ENCODE assay signal across 1 cellular context in the genomic region with DNA sequence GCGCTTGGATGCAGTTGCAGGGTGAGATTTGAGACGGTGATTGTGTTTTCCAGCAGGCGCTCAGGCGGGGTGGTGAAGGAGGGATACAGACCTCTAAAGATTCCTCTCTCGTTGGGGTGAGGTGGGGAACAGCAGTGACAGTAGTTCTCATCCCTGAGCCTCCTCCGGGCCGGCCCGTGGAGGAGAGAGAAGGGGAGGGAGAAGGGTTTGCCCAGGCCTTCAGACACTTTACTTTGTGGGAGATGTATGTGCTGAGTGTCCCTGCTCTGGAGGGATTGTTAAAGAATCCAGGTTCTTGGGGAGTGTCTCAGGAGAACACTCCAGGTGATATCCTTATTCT.
TF ChIP-seq lines count a peak whose summit lies in the region.

No MANE protein-coding gene starts in this region.

TF ChIP-seq in HCT116, 20 proteins besides CTCF, POLR2A, EP300 and RAD21 (continued from another document):
- TF ChIP-seq, protein P1, sequence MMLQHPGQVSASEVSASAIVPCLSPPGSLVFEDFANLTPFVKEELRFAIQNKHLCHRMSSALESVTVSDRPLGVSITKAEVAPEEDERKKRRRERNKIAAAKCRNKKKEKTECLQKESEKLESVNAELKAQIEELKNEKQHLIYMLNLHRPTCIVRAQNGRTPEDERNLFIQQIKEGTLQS (IDR thresholded peaks at IDR 0.05): no peak
- no peak for TF ChIP-seq YY1 (IDR thresholded peaks at IDR 0.05; ENCODE audit: extremely low read depth, insufficient replicate concordance, low read depth, low read length)
- no peak for TF ChIP-seq SIN3A (IDR thresholded peaks at IDR 0.05; ENCODE audit: low read depth)
- no peak for TF ChIP-seq ZNF274 (IDR thresholded peaks at IDR 0.05; ENCODE audit: low read depth, low read length)
- no peak for TF ChIP-seq JUND (IDR thresholded peaks at IDR 0.05)
- TF ChIP-seq EZH2 (IDR thresholded peaks at IDR 0.05): no peak
- TF ChIP-seq CEBPB (IDR thresholded peaks at IDR 0.05; ENCODE audit: low read depth): no peak
- TF ChIP-seq, protein P2, sequence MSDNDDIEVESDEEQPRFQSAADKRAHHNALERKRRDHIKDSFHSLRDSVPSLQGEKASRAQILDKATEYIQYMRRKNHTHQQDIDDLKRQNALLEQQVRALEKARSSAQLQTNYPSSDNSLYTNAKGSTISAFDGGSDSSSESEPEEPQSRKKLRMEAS (IDR thresholded peaks at IDR 0.05): no peak
- TF ChIP-seq ZFX (IDR thresholded peaks at IDR 0.05): no peak
- TF ChIP-seq, protein P3, sequence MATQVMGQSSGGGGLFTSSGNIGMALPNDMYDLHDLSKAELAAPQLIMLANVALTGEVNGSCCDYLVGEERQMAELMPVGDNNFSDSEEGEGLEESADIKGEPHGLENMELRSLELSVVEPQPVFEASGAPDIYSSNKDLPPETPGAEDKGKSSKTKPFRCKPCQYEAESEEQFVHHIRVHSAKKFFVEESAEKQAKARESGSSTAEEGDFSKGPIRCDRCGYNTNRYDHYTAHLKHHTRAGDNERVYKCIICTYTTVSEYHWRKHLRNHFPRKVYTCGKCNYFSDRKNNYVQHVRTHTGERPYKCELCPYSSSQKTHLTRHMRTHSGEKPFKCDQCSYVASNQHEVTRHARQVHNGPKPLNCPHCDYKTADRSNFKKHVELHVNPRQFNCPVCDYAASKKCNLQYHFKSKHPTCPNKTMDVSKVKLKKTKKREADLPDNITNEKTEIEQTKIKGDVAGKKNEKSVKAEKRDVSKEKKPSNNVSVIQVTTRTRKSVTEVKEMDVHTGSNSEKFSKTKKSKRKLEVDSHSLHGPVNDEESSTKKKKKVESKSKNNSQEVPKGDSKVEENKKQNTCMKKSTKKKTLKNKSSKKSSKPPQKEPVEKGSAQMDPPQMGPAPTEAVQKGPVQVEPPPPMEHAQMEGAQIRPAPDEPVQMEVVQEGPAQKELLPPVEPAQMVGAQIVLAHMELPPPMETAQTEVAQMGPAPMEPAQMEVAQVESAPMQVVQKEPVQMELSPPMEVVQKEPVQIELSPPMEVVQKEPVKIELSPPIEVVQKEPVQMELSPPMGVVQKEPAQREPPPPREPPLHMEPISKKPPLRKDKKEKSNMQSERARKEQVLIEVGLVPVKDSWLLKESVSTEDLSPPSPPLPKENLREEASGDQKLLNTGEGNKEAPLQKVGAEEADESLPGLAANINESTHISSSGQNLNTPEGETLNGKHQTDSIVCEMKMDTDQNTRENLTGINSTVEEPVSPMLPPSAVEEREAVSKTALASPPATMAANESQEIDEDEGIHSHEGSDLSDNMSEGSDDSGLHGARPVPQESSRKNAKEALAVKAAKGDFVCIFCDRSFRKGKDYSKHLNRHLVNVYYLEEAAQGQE (IDR thresholded peaks at IDR 0.05; ENCODE audit: low read depth): no peak
- no peak for TF ChIP-seq EGR1 (IDR thresholded peaks at IDR 0.05; ENCODE audit: low read depth)
- TF ChIP-seq, protein P4, sequence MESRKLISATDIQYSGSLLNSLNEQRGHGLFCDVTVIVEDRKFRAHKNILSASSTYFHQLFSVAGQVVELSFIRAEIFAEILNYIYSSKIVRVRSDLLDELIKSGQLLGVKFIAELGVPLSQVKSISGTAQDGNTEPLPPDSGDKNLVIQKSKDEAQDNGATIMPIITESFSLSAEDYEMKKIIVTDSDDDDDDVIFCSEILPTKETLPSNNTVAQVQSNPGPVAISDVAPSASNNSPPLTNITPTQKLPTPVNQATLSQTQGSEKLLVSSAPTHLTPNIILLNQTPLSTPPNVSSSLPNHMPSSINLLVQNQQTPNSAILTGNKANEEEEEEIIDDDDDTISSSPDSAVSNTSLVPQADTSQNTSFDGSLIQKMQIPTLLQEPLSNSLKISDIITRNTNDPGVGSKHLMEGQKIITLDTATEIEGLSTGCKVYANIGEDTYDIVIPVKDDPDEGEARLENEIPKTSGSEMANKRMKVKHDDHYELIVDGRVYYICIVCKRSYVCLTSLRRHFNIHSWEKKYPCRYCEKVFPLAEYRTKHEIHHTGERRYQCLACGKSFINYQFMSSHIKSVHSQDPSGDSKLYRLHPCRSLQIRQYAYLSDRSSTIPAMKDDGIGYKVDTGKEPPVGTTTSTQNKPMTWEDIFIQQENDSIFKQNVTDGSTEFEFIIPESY (IDR thresholded peaks at IDR 0.05; ENCODE audit: extremely low read depth, insufficient replicate concordance, low read length): no peak
- TF ChIP-seq SP1 (IDR thresholded peaks at IDR 0.05; ENCODE audit: low read depth): no peak
- TF ChIP-seq CBX3 (IDR thresholded peaks at IDR 0.05; ENCODE audit: low read depth): no peak
- TF ChIP-seq TCF7L2 (IDR thresholded peaks at IDR 0.05; ENCODE audit: borderline replicate concordance, extremely low read depth, insufficient read depth, insufficient read length): no peak
